ENCODE assay signal across 15 cellular contexts in the genomic region with DNA sequence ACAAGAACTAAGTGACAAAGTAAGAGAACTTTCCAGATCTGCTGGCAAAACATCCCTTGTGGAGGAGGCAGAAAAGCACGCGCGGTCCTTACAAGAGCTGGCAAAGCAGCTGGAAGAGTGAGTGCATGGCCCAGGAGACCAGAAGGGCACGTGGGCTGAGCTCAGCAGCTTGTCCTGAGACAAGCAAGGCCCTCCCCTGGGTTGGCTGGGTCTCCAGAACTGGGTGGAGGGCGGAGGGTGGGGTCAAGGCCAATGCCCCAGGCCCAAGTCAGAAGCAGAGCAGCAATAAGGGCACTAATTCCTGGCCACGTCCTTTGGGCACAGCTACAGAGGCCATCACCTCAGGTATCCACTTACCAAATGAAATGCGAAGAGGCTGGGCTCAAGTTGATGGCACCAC.
A peak's percentile ranks its signal among the peaks of the same experiment; 100 is the strongest.
DNase-seq lines count a peak whose midpoint lies in the region; ATAC-seq and TF ChIP-seq lines count a peak whose summit lies in the region.
"Had no signal": no experiment of that assay in that cellular context is flagged by ENCODE, and none has a peak within 500 bp of the region (broad histone marks: within the 10 kb centered on the region; RNA-seq: fewer than 3 reads in every experiment).

No MANE protein-coding gene starts in this region.

- H3K9me3 ChIP-seq in psoas muscle: no peaks in the 10 kb centered on the region
- H3K9me3 ChIP-seq: BLaER1 treated with 17β-estradiol and CSF1 and Interleukin-3, amounts not matched to agents 10 nM and 100 nM had no signal

- H3K36me3 ChIP-seq in psoas muscle (ENCODE audit: insufficient read depth in 1 of 2, low read depth in 1 of 2): no peaks in the 10 kb centered on the region

- H3K27me3 ChIP-seq in psoas muscle (ENCODE audit: insufficient read depth in 3 of 3, low read length in 2 of 3): no peaks in the 10 kb centered on the region
- no peaks in the 10 kb centered on the region for H3K27me3 ChIP-seq in foreskin keratinocyte
- H3K27me3 ChIP-seq: BLaER1 treated with 17β-estradiol and CSF1 and Interleukin-3, amounts not matched to agents 10 nM and 100 nM had no signal

- DNase-seq in Right ventricle myocardium inferior (ENCODE audit: missing footprints) (no peak), cardiac septum (ENCODE audit: low spot score) (no peak), left ventricle myocardium superior (peak; percentile 47), psoas muscle (peak; percentile 17 to 63), NK-92 (lab: John Stamatoyannopoulos, UW; ENCODE audit: unreplicated experiment) (no peak), foreskin keratinocyte (no peak)
- DNase-seq in stimulated activated CD4-positive, alpha-beta T cell treated with anti-CD3 and anti-CD28 coated beads, Interleukin-2, amount 100 ng/mL, for 24 hours: no peak
- DNase-seq: 8988T; ACHN; CD4-positive, CD25-positive, alpha-beta regulatory T cell; H9 had no signal

- no peak overlapping the region for H3K27ac ChIP-seq in psoas muscle
- no peak overlapping the region for H3K27ac ChIP-seq in foreskin keratinocyte
- H3K27ac ChIP-seq: BLaER1 treated with 17β-estradiol and CSF1 and Interleukin-3, amounts not matched to agents 10 nM and 100 nM; HL-60 had no signal

- no peaks in the 10 kb centered on the region for H3K4me1 ChIP-seq in psoas muscle
- H3K4me1 ChIP-seq in foreskin keratinocyte: no peaks in the 10 kb centered on the region

- no peak overlapping the region for H3K4me3 ChIP-seq in psoas muscle
- H3K4me3 ChIP-seq: BLaER1 treated with 17β-estradiol and CSF1 and Interleukin-3, amounts not matched to agents 10 nM and 100 nM; GM23338 had no signal

- 54 to 79% (median 74%) methylated on average over 7 of the region's 7 CpGs for WGBS in psoas muscle, 3 donors

- ATAC-seq in Right ventricle myocardium inferior (peak; percentile 83), left ventricle myocardium superior (peak; percentile 67), psoas muscle (no peak), foreskin keratinocyte (no peak), GM21367 (IDR thresholded peaks at IDR 0.05; ENCODE audit: unreplicated experiment) (no peak)
- ATAC-seq: GM23338 had no signal

- intact Hi-C loops in Right ventricle myocardium inferior (cut with DNase I) (no loop called here), cardiac septum (cut with DNase I) (no loop called here), left ventricle myocardium superior (cut with micrococcal nuclease) (no loop called here), psoas muscle (cut with DNase I) (no loop called here)

- TF ChIP-seq CTCF in psoas muscle (IDR thresholded peaks at IDR 0.05): no peak
- no peak for TF ChIP-seq CTCF in foreskin keratinocyte (conservative IDR thresholded peaks at IDR 0.05)

Comparison
In these comparisons a context has a peak if more than half of its experiments do, and no peak if none do; other contexts are left out.
1. DNase-seq: peak in left ventricle myocardium superior (single experiment) and psoas muscle (2 of 2); none in Right ventricle myocardium inferior (single experiment), cardiac septum (single experiment), NK-92 (single experiment), stimulated activated CD4-positive, alpha-beta T cell treated with anti-CD3 and anti-CD28 coated beads, Interleukin-2, amount 100 ng/mL, for 24 hours (0 of 2) and foreskin keratinocyte (0 of 2).
2. ATAC-seq: peak in Right ventricle myocardium inferior (single experiment) and left ventricle myocardium superior (single experiment); none in psoas muscle (0 of 4), foreskin keratinocyte (single experiment) and GM21367 (single experiment).